ENCODE assay signal across 8 cellular contexts in the genomic region with DNA sequence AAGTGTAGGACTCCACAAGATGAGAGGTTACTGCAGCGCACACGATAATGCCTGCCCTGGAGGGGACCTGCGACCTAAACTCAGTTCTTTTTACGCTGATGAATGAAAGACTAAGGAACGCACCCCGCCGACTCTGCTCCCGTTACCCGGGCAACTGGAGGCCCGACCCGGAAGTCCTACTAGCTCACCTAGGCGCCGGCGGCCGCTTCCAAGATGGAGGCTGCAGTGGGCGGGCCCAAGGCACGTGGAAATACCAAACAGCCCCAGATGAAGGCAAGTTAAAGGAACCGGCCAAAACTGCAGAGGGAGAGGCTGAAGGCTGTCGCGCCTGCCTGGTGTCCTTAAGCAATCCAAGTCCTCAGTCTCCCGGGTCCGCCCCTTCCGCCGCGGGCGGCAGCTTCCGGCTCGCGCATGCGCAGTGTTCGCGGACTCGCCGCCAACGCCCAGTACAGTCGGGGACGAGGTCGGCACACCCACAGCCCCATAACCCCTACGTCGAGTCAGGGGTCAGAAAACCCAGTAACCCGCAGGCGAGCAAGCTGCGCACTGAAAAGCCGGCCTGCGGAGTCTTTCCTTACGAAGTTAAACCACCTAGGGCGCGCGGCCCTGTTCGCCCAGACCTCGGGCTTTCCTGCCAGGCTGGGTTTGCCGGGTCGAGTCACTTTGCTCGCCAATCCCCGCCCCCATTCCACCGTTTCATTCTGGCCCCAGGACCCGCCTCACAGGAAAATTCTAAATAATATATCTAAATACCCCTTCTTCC. TPM values are rescaled to one million over a fixed set of nuclear protein-coding genes. Genes with fewer than 3 reads are reported as not detected.
DNase-seq lines count a peak whose midpoint lies in the region; ATAC-seq and TF ChIP-seq lines count a peak whose summit lies in the region.

A gene with protein sequence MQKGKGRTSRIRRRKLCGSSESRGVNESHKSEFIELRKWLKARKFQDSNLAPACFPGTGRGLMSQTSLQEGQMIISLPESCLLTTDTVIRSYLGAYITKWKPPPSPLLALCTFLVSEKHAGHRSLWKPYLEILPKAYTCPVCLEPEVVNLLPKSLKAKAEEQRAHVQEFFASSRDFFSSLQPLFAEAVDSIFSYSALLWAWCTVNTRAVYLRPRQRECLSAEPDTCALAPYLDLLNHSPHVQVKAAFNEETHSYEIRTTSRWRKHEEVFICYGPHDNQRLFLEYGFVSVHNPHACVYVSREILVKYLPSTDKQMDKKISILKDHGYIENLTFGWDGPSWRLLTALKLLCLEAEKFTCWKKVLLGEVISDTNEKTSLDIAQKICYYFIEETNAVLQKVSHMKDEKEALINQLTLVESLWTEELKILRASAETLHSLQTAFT (minus strand): TSS at position 368 of the 763 bp plus-strand sequence. CDS start 1,638 bp downstream, outside the sequence.

- H3K4me1 ChIP-seq in NT2/D1 (ENCODE audit: insufficient read depth, insufficient read length) (peaks cover 4% of the 10 kb centered on the region), endodermal cell (ENCODE audit: control insufficient read depth, insufficient read depth, low read length) (no peaks in the 10 kb centered on the region), mesodermal cell (ENCODE audit: control insufficient read depth, insufficient read depth, low read length, poor library complexity, severe bottlenecking) (peaks cover 9% of the 10 kb centered on the region)

- peaks cover 24% of the 10 kb centered on the region for H3K36me3 Mint-ChIP-seq in activated CD8-positive, alpha-beta memory T cell treated with anti-CD3 and anti-CD28 coated beads, Interleukin-2, amount 10 ng/mL, durations not matched to agents 7 days and 5 days
- H3K36me3 Mint-ChIP-seq in endodermal cell (ENCODE audit: low read depth), result peaks cover 32% of the 10 kb centered on the region

- H3K27ac ChIP-seq in endodermal cell (ENCODE audit: low read depth, low read length) (peak within 1 kb of the TSS; percentile 91), mesodermal cell (ENCODE audit: low read depth, low read length, severe bottlenecking) (peak within 1 kb of the TSS; percentile 84)

- H3K4me3 Mint-ChIP-seq in activated CD8-positive, alpha-beta memory T cell treated with anti-CD3 and anti-CD28 coated beads, Interleukin-2, amount 10 ng/mL, durations not matched to agents 7 days and 5 days, result peak within 1 kb of the TSS; percentile 91
- peak within 1 kb of the TSS; percentile 93 for H3K4me3 Mint-ChIP-seq in endodermal cell

- H3K4me3 ChIP-seq in NT2/D1 (ENCODE audit: insufficient read length, low read depth) (peak within 1 kb of the TSS; percentile 99), endodermal cell (ENCODE audit: low read length) (peak within 1 kb of the TSS; percentile 90), mesodermal cell (ENCODE audit: extremely low read depth, insufficient read depth, low read length, poor library complexity, severe bottlenecking) (peak within 1 kb of the TSS; percentile 72)

- peak; percentile 86 for ATAC-seq in GM21381 (IDR thresholded peaks at IDR 0.05; ENCODE audit: unreplicated experiment)
- ATAC-seq in activated CD8-positive, alpha-beta memory T cell treated with anti-CD3 and anti-CD28 coated beads, Interleukin-2, amount 10 ng/mL, durations not matched to agents 7 days and 5 days, result peak; percentile 92

- TF ChIP-seq CTCF in endodermal cell (conservative IDR thresholded peaks at IDR 0.05), result no peak

- peaks cover 32% of the 10 kb centered on the region for H3K4me1 Mint-ChIP-seq in activated CD8-positive, alpha-beta memory T cell treated with anti-CD3 and anti-CD28 coated beads, Interleukin-2, amount 10 ng/mL, durations not matched to agents 7 days and 5 days
- H3K4me1 Mint-ChIP-seq in endodermal cell, result no peaks in the 10 kb centered on the region

- H3K27me3 ChIP-seq in NT2/D1 (ENCODE audit: insufficient read depth, insufficient read length) (no peaks in the 10 kb centered on the region), endodermal cell (ENCODE audit: control insufficient read depth, insufficient read depth, low read length, poor library complexity, severe bottlenecking) (no peaks in the 10 kb centered on the region)

- H3K9me3 ChIP-seq in NT2/D1 (ENCODE audit: insufficient read depth, low read length), result no peaks in the 10 kb centered on the region
- H3K9me3 ChIP-seq in endodermal cell (ENCODE audit: control insufficient read depth, low read length), result no peaks in the 10 kb centered on the region
- H3K9me3 ChIP-seq in mesodermal cell (ENCODE audit: control insufficient read depth, low read length), result no peaks in the 10 kb centered on the region

- no peaks in the 10 kb centered on the region for H3K9me3 Mint-ChIP-seq in activated CD8-positive, alpha-beta memory T cell treated with anti-CD3 and anti-CD28 coated beads, Interleukin-2, amount 10 ng/mL, durations not matched to agents 7 days and 5 days (ENCODE audit: low read depth)
- no peaks in the 10 kb centered on the region for H3K9me3 Mint-ChIP-seq in endodermal cell

- H3K27me3 Mint-ChIP-seq in activated CD8-positive, alpha-beta memory T cell treated with anti-CD3 and anti-CD28 coated beads, Interleukin-2, amount 10 ng/mL, durations not matched to agents 7 days and 5 days, result no peaks in the 10 kb centered on the region
- peaks cover 2% of the 10 kb centered on the region for H3K27me3 Mint-ChIP-seq in endodermal cell (ENCODE audit: insufficient read depth)

- H3K9ac ChIP-seq in NT2/D1 (ENCODE audit: insufficient read length, low read depth), result peak within 1 kb of the TSS; percentile 98
- H3K9ac ChIP-seq in endodermal cell (ENCODE audit: extremely low read depth, low read length, poor library complexity, severe bottlenecking), result peak within 1 kb of the TSS; percentile 83

- DNase-seq in COR-L47 (lab: John Stamatoyannopoulos, UW) (peak; percentile 90), HUDEP-2 (lab: John Stamatoyannopoulos, UW; ENCODE audit: unreplicated experiment in 76 of 76) (peak; percentile 63 to 99 (median 90)), NT2/D1 (ENCODE audit: low read depth, low spot score) (peak; percentile 93), endodermal cell (peak; percentile 97)
- peak; percentile 92 for DNase-seq in activated CD8-positive, alpha-beta memory T cell treated with anti-CD3 and anti-CD28 coated beads, Interleukin-2, amount 10 ng/mL, durations not matched to agents 7 days and 5 days
- peak; percentile 87 to 89 for DNase-seq in stimulated activated CD8-positive, alpha-beta memory T cell treated with anti-CD3 and anti-CD28 coated beads, Interleukin-15, amount 100 ng/mL, for 4 hours (ENCODE audit: low read depth in 2 of 2)

- 0 to 1% methylated on average over 21 to 57 of the region's 57 CpGs for WGBS in endodermal cell (ENCODE audit: insufficient coverage in 1 of 2, insufficient read length in 1 of 2), 2 experiments
- WGBS in mesodermal cell (ENCODE audit: insufficient coverage in 2 of 2), 2 experiments, result 0% methylated on average over 48 to 57 of the region's 57 CpGs

- H3K27ac Mint-ChIP-seq in activated CD8-positive, alpha-beta memory T cell treated with anti-CD3 and anti-CD28 coated beads, Interleukin-2, amount 10 ng/mL, durations not matched to agents 7 days and 5 days, result peak within 1 kb of the TSS; percentile 93
- peak within 1 kb of the TSS; percentile 95 for H3K27ac Mint-ChIP-seq in endodermal cell

- CTCF ChIA-PET in activated CD8-positive, alpha-beta memory T cell treated with anti-CD3 and anti-CD28 coated beads, Interleukin-2, amount 10 ng/mL, durations not matched to agents 7 days and 5 days (lab: Charles Lee), result interaction anchor here (0.7 to 3.0 kb wide), 5 partner anchors 10 to 93 kb away, joined by 3 to 17 read pairs (median 4); a partner anchor contains a TSS

- H3K36me3 ChIP-seq in NT2/D1 (ENCODE audit: insufficient read depth, insufficient read length, low read length), result peaks cover 34% of the 10 kb centered on the region
- peaks cover 35% of the 10 kb centered on the region for H3K36me3 ChIP-seq in endodermal cell (ENCODE audit: control insufficient read depth, insufficient read depth, low read length)
- peaks cover 34% of the 10 kb centered on the region for H3K36me3 ChIP-seq in mesodermal cell (ENCODE audit: control insufficient read depth, insufficient read depth, low read length)

RNA-seq across cellular contexts. Expression of the gene that starts here (rescaled TPM):
- total RNA-seq in activated CD8-positive, alpha-beta memory T cell treated with anti-CD3 and anti-CD28 coated beads, Interleukin-2, amount 10 ng/mL, durations not matched to agents 7 days and 5 days, result 10 to 100 TPM; 17.9 to 20.9 TPM
- total RNA-seq in endodermal cell, result 10 to 100 TPM; 27.8 to 31.9 TPM
- 26.0 TPM for polyA plus RNA-seq in endodermal cell (2013, experiment 1 of 2)
- 24.1 TPM for polyA plus RNA-seq in endodermal cell (2013, experiment 2 of 2)
- polyA plus RNA-seq in mesodermal cell (2013, experiment 1 of 2), result 14.2 TPM
- 16.3 TPM for polyA plus RNA-seq in mesodermal cell (2013, experiment 2 of 2)

Comparison
In these comparisons a context has a peak if more than half of its experiments do, and no peak if none do; other contexts are left out.
1. Peak in every context shown above with its lines: DNase-seq, ATAC-seq, H3K4me3 ChIP-seq and H3K27ac ChIP-seq.